In the genomic region with DNA sequence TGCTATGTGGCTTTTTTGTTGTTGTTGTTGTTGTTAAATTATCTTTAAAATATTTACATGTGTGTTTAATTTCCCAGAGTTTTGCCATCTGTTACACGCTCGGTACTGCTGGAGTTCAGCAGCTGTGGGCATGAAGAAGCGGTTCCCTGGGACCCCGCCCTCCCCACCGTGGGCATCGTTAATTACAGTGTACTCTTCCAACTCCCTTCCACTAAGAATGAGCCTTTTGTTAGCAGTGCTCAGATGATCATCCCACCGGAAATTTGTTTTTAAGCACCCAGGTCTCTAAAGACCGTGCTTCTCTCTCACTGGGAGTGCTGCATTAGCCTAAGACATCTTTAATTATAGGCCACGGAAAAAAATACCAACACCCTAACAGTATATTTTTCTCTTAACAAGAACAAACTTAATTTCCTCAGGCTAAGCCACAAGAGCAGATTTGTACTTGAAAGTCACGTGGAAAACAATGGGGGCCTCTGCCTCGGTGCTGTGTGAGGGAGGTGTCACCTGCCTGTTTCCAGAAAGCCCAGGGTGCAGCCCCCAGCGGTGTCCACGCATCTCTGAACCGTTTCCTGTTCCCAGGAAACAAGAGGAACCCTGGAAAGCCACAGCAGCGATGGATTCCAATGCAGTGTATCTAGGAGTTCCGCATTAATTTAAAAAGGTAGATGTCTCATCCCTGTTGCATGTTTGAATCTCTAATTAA, we compare ENCODE assay signal across 23 cellular contexts.
DNase-seq lines count a peak whose midpoint lies in the region; ATAC-seq and TF ChIP-seq lines count a peak whose summit lies in the region.
"Had no signal": no experiment of that assay in that cellular context is flagged by ENCODE, and none has a peak within 500 bp of the region (broad histone marks: within the 10 kb centered on the region; RNA-seq: fewer than 3 reads in every experiment).

No MANE protein-coding gene starts in this region.

- H3K27me3 Mint-ChIP-seq in activated CD4-positive, alpha-beta memory T cell treated with anti-CD3 and anti-CD28 coated beads, Interleukin-2, amount 10 ng/mL, durations not matched to agents 7 days and 5 days: no peaks in the 10 kb centered on the region
- peaks cover 2% of the 10 kb centered on the region for H3K27me3 Mint-ChIP-seq in activated CD4-positive, alpha-beta memory T cell treated with anti-CD3 and anti-CD28 coated beads for 36 hours

- TF ChIP-seq POLR2A in uterus (IDR thresholded peaks at IDR 0.05): no peak

- no peak for TF ChIP-seq CTCF in uterus (IDR thresholded peaks at IDR 0.05)

- no peaks in the 10 kb centered on the region for H3K4me1 ChIP-seq in uterus
- H3K4me1 ChIP-seq: gastrocnemius medialis had no signal

- ATAC-seq in GM21528 (IDR thresholded peaks at IDR 0.05; ENCODE audit: low FRiP score, unreplicated experiment) (no peak), GM21737 (IDR thresholded peaks at IDR 0.05; ENCODE audit: unreplicated experiment) (no peak)
- ATAC-seq: gastrocnemius medialis; GM12878; GM23338; left ventricle myocardium superior; naive thymus-derived CD8-positive, alpha-beta T cell; stimulated activated naive CD8-positive, alpha-beta T cell treated with anti-CD3 and anti-CD28 coated beads, Interleukin-15, Interleukin-2, amounts not matched to agents 100 U/mL and 50 U/mL, for 24 hours had no signal

- H3K27ac Mint-ChIP-seq in activated CD4-positive, alpha-beta memory T cell treated with anti-CD3 and anti-CD28 coated beads, Interleukin-2, amount 10 ng/mL, durations not matched to agents 7 days and 5 days: no peak overlapping the region
- H3K27ac Mint-ChIP-seq in activated CD4-positive, alpha-beta memory T cell treated with anti-CD3 and anti-CD28 coated beads for 36 hours: no peak overlapping the region
- H3K27ac Mint-ChIP-seq: CD4-positive, alpha-beta memory T cell; GM23338; naive thymus-derived CD8-positive, alpha-beta T cell; T-helper 2 cell treated with Interferon-gamma antibody and Interleukin-4, amounts not matched to agents 5 μg/mL and 100 μg/mL, for 36 hours had no signal

- H3K27ac ChIP-seq in uterus: no peak overlapping the region
- H3K27ac ChIP-seq: gastrocnemius medialis, KMS-11 had no signal

- H3K4me1 Mint-ChIP-seq in activated CD4-positive, alpha-beta memory T cell treated with anti-CD3 and anti-CD28 coated beads, Interleukin-2, amount 10 ng/mL, durations not matched to agents 7 days and 5 days: no peaks in the 10 kb centered on the region
- H3K4me1 Mint-ChIP-seq in activated CD4-positive, alpha-beta memory T cell treated with anti-CD3 and anti-CD28 coated beads for 36 hours (ENCODE audit: low read depth): no peaks in the 10 kb centered on the region
- H3K4me1 Mint-ChIP-seq: CD4-positive, alpha-beta memory T cell had no signal

- POLR2A ChIA-PET in activated CD4-positive, alpha-beta memory T cell treated with anti-CD3 and anti-CD28 coated beads, Interleukin-2, amount 10 ng/mL, durations not matched to agents 7 days and 5 days (lab: Charles Lee): no interaction called here
- POLR2A ChIA-PET in activated CD4-positive, alpha-beta memory T cell treated with anti-CD3 and anti-CD28 coated beads for 36 hours (lab: Charles Lee): no interaction called here

- no peaks in the 10 kb centered on the region for H3K36me3 ChIP-seq in uterus
- H3K36me3 ChIP-seq: gastrocnemius medialis had no signal

- no peaks in the 10 kb centered on the region for H3K36me3 Mint-ChIP-seq in activated CD4-positive, alpha-beta memory T cell treated with anti-CD3 and anti-CD28 coated beads, Interleukin-2, amount 10 ng/mL, durations not matched to agents 7 days and 5 days (ENCODE audit: low read depth)
- H3K36me3 Mint-ChIP-seq in activated CD4-positive, alpha-beta memory T cell treated with anti-CD3 and anti-CD28 coated beads for 36 hours: no peaks in the 10 kb centered on the region
- H3K36me3 Mint-ChIP-seq: CD4-positive, alpha-beta memory T cell; naive thymus-derived CD8-positive, alpha-beta T cell had no signal

- DNase-seq in activated CD4-positive, alpha-beta memory T cell treated with anti-CD3 and anti-CD28 coated beads, Interleukin-2, amount 10 ng/mL, durations not matched to agents 7 days and 5 days: peak; percentile 11
- DNase-seq in activated CD4-positive, alpha-beta memory T cell treated with anti-CD3 and anti-CD28 coated beads for 36 hours: no peak
- peak; percentile 79 for DNase-seq in NCI-H345 treated with DMSO at 0.1 percent for 48 hours (lab: John Stamatoyannopoulos, UW; ENCODE audit: unreplicated experiment)
- peak; percentile 35 for DNase-seq in epidermal melanocyte (ENCODE audit: insufficient read length, low spot score)
- peak; percentile 2 to 3 for DNase-seq in uterus
- DNase-seq in ureter (ENCODE audit: low spot score): no peak
- DNase-seq: activated CD4-positive, CD25-positive, alpha-beta regulatory T cell; activated gamma-delta T cell; amniotic stem cell; CD4-positive, alpha-beta memory T cell; central memory CD4-positive, alpha-beta T cell; gastrocnemius medialis; left ventricle myocardium superior; naive thymus-derived CD8-positive, alpha-beta T cell; NCI-H1694; stimulated activated CD4-positive, alpha-beta T cell treated with anti-CD3 and anti-CD28 coated beads, Interleukin-15, amount 100 ng/mL, for 24 hours; stimulated activated naive CD8-positive, alpha-beta T cell treated with anti-CD3 and anti-CD28 coated beads, Interleukin-15, Interleukin-2, amounts not matched to agents 100 U/mL and 50 U/mL, for 24 hours had no signal

- no peaks in the 10 kb centered on the region for H3K9me3 Mint-ChIP-seq in activated CD4-positive, alpha-beta memory T cell treated with anti-CD3 and anti-CD28 coated beads, Interleukin-2, amount 10 ng/mL, durations not matched to agents 7 days and 5 days
- no peaks in the 10 kb centered on the region for H3K9me3 Mint-ChIP-seq in activated CD4-positive, alpha-beta memory T cell treated with anti-CD3 and anti-CD28 coated beads for 36 hours
- H3K9me3 Mint-ChIP-seq: CD4-positive, alpha-beta memory T cell; GM23338; naive thymus-derived CD8-positive, alpha-beta T cell; T-helper 2 cell treated with Interferon-gamma antibody and Interleukin-4, amounts not matched to agents 5 μg/mL and 100 μg/mL, for 36 hours had no signal

- CTCF ChIA-PET in activated CD4-positive, alpha-beta memory T cell treated with anti-CD3 and anti-CD28 coated beads, Interleukin-2, amount 10 ng/mL, durations not matched to agents 7 days and 5 days (lab: Charles Lee): no interaction called here
- CTCF ChIA-PET in activated CD4-positive, alpha-beta memory T cell treated with anti-CD3 and anti-CD28 coated beads for 36 hours (lab: Charles Lee): no interaction called here

- no peak overlapping the region for H3K4me3 ChIP-seq in uterus
- H3K4me3 ChIP-seq: gastrocnemius medialis, GM12878, GM23338 had no signal

- no peaks in the 10 kb centered on the region for H3K9me3 ChIP-seq in uterus
- H3K9me3 ChIP-seq: gastrocnemius medialis had no signal

- H3K27me3 ChIP-seq in uterus: no peaks in the 10 kb centered on the region

- intact Hi-C loops in activated CD4-positive, alpha-beta memory T cell treated with anti-CD3 and anti-CD28 coated beads for 36 hours (cut with micrococcal nuclease): no loop called here
- intact Hi-C loops in uterus (cut with DNase I; ENCODE audit: low total_unique reads): no loop called here

- H3K4me3 Mint-ChIP-seq in activated CD4-positive, alpha-beta memory T cell treated with anti-CD3 and anti-CD28 coated beads, Interleukin-2, amount 10 ng/mL, durations not matched to agents 7 days and 5 days: no peak overlapping the region
- H3K4me3 Mint-ChIP-seq in activated CD4-positive, alpha-beta memory T cell treated with anti-CD3 and anti-CD28 coated beads for 36 hours: no peak overlapping the region
- H3K4me3 Mint-ChIP-seq: CD4-positive, alpha-beta memory T cell; GM23338; naive thymus-derived CD8-positive, alpha-beta T cell; T-helper 2 cell treated with Interferon-gamma antibody and Interleukin-4, amounts not matched to agents 5 μg/mL and 100 μg/mL, for 36 hours had no signal

Comparison
In these comparisons a context has a peak if more than half of its experiments do, and no peak if none do; other contexts are left out.
1. DNase-seq: peak in activated CD4-positive, alpha-beta memory T cell treated with anti-CD3 and anti-CD28 coated beads, Interleukin-2, amount 10 ng/mL, durations not matched to agents 7 days and 5 days (single experiment), NCI-H345 treated with DMSO at 0.1 percent for 48 hours (single experiment), epidermal melanocyte (single experiment) and uterus (2 of 2); none in activated CD4-positive, alpha-beta memory T cell treated with anti-CD3 and anti-CD28 coated beads for 36 hours (single experiment) and ureter (single experiment).